Comparison of ENCODE assay signal across 7 cellular contexts in genomic region chrX:68146054-68146453, GRCh38.
DNase-seq lines count a peak whose midpoint lies in the region; ATAC-seq and TF ChIP-seq lines count a peak whose summit lies in the region.

No MANE protein-coding gene starts in this region.

- no peak overlapping the region for H3K27ac Mint-ChIP-seq in progenitor cell of endocrine pancreas
- no peak overlapping the region for H3K27ac Mint-ChIP-seq in activated CD4-positive, alpha-beta memory T cell treated with anti-CD3 and anti-CD28 coated beads for 36 hours

- POLR2A ChIA-PET in activated CD4-positive, alpha-beta memory T cell treated with anti-CD3 and anti-CD28 coated beads for 36 hours (lab: Charles Lee), result no interaction called here

- H3K4me3 Mint-ChIP-seq in progenitor cell of endocrine pancreas (ENCODE audit: low read depth), result no peak overlapping the region
- H3K4me3 Mint-ChIP-seq in activated CD4-positive, alpha-beta memory T cell treated with anti-CD3 and anti-CD28 coated beads for 36 hours, result no peak overlapping the region

- ATAC-seq in GM18907 (IDR thresholded peaks at IDR 0.05; ENCODE audit: unreplicated experiment) (peak; percentile 62), GM21381 (IDR thresholded peaks at IDR 0.05; ENCODE audit: unreplicated experiment) (no peak), GM19463 (IDR thresholded peaks at IDR 0.05; ENCODE audit: unreplicated experiment) (no peak)

- CTCF ChIA-PET in activated CD4-positive, alpha-beta memory T cell treated with anti-CD3 and anti-CD28 coated beads for 36 hours (lab: Charles Lee), result interaction anchor here (1.0 to 1.4 kb wide), 3 partner anchors 17 to 128 kb away, joined by 3 to 9 read pairs (median 3); no protein-coding TSS in a partner anchor

- H3K9me3 Mint-ChIP-seq in progenitor cell of endocrine pancreas (ENCODE audit: low read depth), result peaks cover 11% of the 10 kb centered on the region
- H3K9me3 Mint-ChIP-seq in activated CD4-positive, alpha-beta memory T cell treated with anti-CD3 and anti-CD28 coated beads for 36 hours, result no peaks in the 10 kb centered on the region

- TF ChIP-seq CTCF in progenitor cell of endocrine pancreas (IDR thresholded peaks at IDR 0.05; ENCODE audit: unreplicated experiment), result peak; percentile 49

- peaks cover 11% of the 10 kb centered on the region for H3K4me1 Mint-ChIP-seq in progenitor cell of endocrine pancreas (ENCODE audit: low read depth)
- H3K4me1 Mint-ChIP-seq in activated CD4-positive, alpha-beta memory T cell treated with anti-CD3 and anti-CD28 coated beads for 36 hours (ENCODE audit: low read depth), result no peaks in the 10 kb centered on the region

- no peaks in the 10 kb centered on the region for H3K27me3 Mint-ChIP-seq in progenitor cell of endocrine pancreas
- H3K27me3 Mint-ChIP-seq in activated CD4-positive, alpha-beta memory T cell treated with anti-CD3 and anti-CD28 coated beads for 36 hours, result no peaks in the 10 kb centered on the region

- DNase-seq in NCI-H226 (peak; percentile 2), dermis microvascular lymphatic vessel endothelial cell (ENCODE audit: low read depth in 2 of 2) (peak; percentile 28 to 53), progenitor cell of endocrine pancreas (ENCODE audit: low spot score, unreplicated experiment) (no peak)
- no peak for DNase-seq in activated CD4-positive, alpha-beta memory T cell treated with anti-CD3 and anti-CD28 coated beads for 36 hours

- H3K36me3 Mint-ChIP-seq in progenitor cell of endocrine pancreas (ENCODE audit: insufficient read depth), result no peaks in the 10 kb centered on the region
- H3K36me3 Mint-ChIP-seq in activated CD4-positive, alpha-beta memory T cell treated with anti-CD3 and anti-CD28 coated beads for 36 hours, result no peaks in the 10 kb centered on the region

- intact Hi-C loops in activated CD4-positive, alpha-beta memory T cell treated with anti-CD3 and anti-CD28 coated beads for 36 hours (cut with micrococcal nuclease), result no loop called here

Comparison
In these comparisons a context has a peak if more than half of its experiments do, and no peak if none do; other contexts are left out.
1. DNase-seq: peak in NCI-H226 (single experiment) and dermis microvascular lymphatic vessel endothelial cell (2 of 2); none in progenitor cell of endocrine pancreas (single experiment) and activated CD4-positive, alpha-beta memory T cell treated with anti-CD3 and anti-CD28 coated beads for 36 hours (single experiment).